Comparison of ENCODE assay signal across 29 cellular contexts in the genomic region with DNA sequence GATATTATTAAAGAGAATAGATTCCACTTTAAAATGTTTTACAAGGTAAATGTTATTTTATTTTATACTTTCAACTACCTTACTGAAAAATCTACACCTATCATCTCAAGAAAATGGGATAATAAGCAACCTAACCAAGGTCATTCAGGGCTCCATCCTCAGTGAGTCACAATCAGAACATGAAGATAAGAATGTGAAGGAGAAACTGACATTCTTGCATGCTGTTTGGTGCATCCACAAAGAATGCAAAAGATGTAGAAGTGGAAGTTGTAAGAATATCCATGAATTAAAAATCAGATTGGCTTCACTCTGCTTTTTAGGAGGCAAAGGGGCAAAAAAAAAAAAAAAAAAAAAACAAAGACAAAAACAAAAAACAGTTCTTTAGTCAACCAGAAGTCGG. TPM values are rescaled to one million over a fixed set of nuclear protein-coding genes. Genes with fewer than 3 reads are reported as not detected.
DNase-seq lines count a peak whose midpoint lies in the region; ATAC-seq and TF ChIP-seq lines count a peak whose summit lies in the region.
"Had no signal": no experiment of that assay in that cellular context is flagged by ENCODE, and none has a peak within 500 bp of the region (broad histone marks: within the 10 kb centered on the region; RNA-seq: fewer than 3 reads in every experiment).

No MANE protein-coding gene starts in this region.

- H3K36me3 Mint-ChIP-seq in HFFc6 (ENCODE audit: low read depth) (peaks cover 9% of the 10 kb centered on the region; the same call in 1 of the 2 replicates), T-cell (peaks cover 36% of the 10 kb centered on the region)

- H3K27me3 Mint-ChIP-seq in HFFc6 (ENCODE audit: insufficient read depth) (no peaks in the 10 kb centered on the region), T-cell (no peaks in the 10 kb centered on the region)
- H3K27me3 Mint-ChIP-seq: CD4-positive, alpha-beta memory T cell; stimulated activated memory B cell treated with anti-CD40 and anti-IgM and Interleukin-4, amounts not matched to agents 10 μg/mL and 1 μg/mL and 100 μg/mL, for 72 hours had no signal

- peak; percentile 14 for DNase-seq in AG04449 (ENCODE audit: low read depth, low spot score)
- peak; percentile 43 for DNase-seq in HFFc6
- DNase-seq in astrocyte of the hippocampus (ENCODE audit: low read depth, low spot score) = peak; percentile 58
- peak; percentile 81 for DNase-seq in iris pigment epithelial cell (ENCODE audit: low read depth)
- no peak for DNase-seq in DMS53 treated with DMSO at 0.1 percent for 48 hours (lab: John Stamatoyannopoulos, UW; ENCODE audit: unreplicated experiment)
- no peak for DNase-seq in T-cell
- no peak for DNase-seq in HUDEP-2 (lab: John Stamatoyannopoulos, UW; ENCODE audit: unreplicated experiment in 76 of 76)
- DNase-seq: activated CD8-positive, alpha-beta memory T cell treated with anti-CD3 and anti-CD28 coated beads, Interleukin-2, amount 50 U/mL, for 48 hours; activated gamma-delta T cell; amniotic stem cell; CD4-positive, alpha-beta memory T cell; cerebellar nuclear complex; DMS153; effector CD8-positive, alpha-beta T cell; glutamatergic neuron; KBM-7; left lung; midbrain; MV-4-11; NCI-H2029; nephron progenitor cell; NK-92 treated with Interleukin-12 subunit alpha and Interleukin-12 subunit beta, amount 100 ng/mL, for 24 hours; stimulated activated CD4-positive, alpha-beta T cell treated with anti-CD3 and anti-CD28 coated beads, Interleukin-1b, Interleukin-23, amount 100 ng/mL, for 48 hours; testis had no signal

- H3K4me1 Mint-ChIP-seq in HFFc6 (ENCODE audit: low read depth) (peaks cover 62% of the 10 kb centered on the region), T-cell (peaks cover 0 to 5% (median 2%) of the 10 kb centered on the region in 3 donors)
- H3K4me1 Mint-ChIP-seq: nephron progenitor cell had no signal

- H3K9me3 Mint-ChIP-seq in HFFc6 (no peaks in the 10 kb centered on the region), T-cell (no peaks in the 10 kb centered on the region)
- H3K9me3 Mint-ChIP-seq: CD4-positive, alpha-beta memory T cell; nephron progenitor cell; stimulated activated memory B cell treated with anti-CD40 and anti-IgM and Interleukin-4, amounts not matched to agents 10 μg/mL and 1 μg/mL and 100 μg/mL, for 72 hours had no signal

- POLR2A ChIA-PET in AG04449 (lab: Yijun Ruan, JAX) = no interaction called here
- POLR2A ChIA-PET in T-cell (lab: Charles Lee) = no interaction called here

- CTCF ChIA-PET in AG04449 (lab: Yijun Ruan, JAX) = interaction anchor here (0.7 kb wide), 1 partner anchor 31 kb away, joined by 3 read pairs; no protein-coding TSS in a partner anchor
- CTCF ChIA-PET in T-cell (lab: Charles Lee) = no interaction called here

- H3K4me3 Mint-ChIP-seq in HFFc6 (peak overlapping the region; percentile 70), T-cell (no peak overlapping the region)
- H3K4me3 Mint-ChIP-seq: CD4-positive, alpha-beta memory T cell; nephron progenitor cell; stimulated activated memory B cell treated with anti-CD40 and anti-IgM and Interleukin-4, amounts not matched to agents 10 μg/mL and 1 μg/mL and 100 μg/mL, for 72 hours had no signal

- no peak overlapping the region for H3K4me3 ChIP-seq in AG04449 (ENCODE audit: low read depth, low read length)
- H3K4me3 ChIP-seq: left lung, testis, vagina had no signal

- ATAC-seq in HG02852 (IDR thresholded peaks at IDR 0.05; ENCODE audit: unreplicated experiment) (no peak), T-cell (replicated peaks in 1 of 4) (no peak)
- ATAC-seq: esophagus mucosa; left lung; Panc1; stimulated activated memory B cell treated with anti-CD40 and anti-IgM and Interleukin-4, amounts not matched to agents 10 μg/mL and 1 μg/mL and 100 μg/mL, for 72 hours had no signal

- TF ChIP-seq CTCF in AG04449 (IDR thresholded peaks at IDR 0.05; ENCODE audit: insufficient read depth, low read length, missing control alignments) (no peak), HFFc6 (IDR thresholded peaks at IDR 0.05) (no peak)

- H3K27ac Mint-ChIP-seq in HFFc6 (peak overlapping the region; percentile 91), T-cell (no peak overlapping the region)
- H3K27ac Mint-ChIP-seq: CD4-positive, alpha-beta memory T cell; nephron progenitor cell; stimulated activated memory B cell treated with anti-CD40 and anti-IgM and Interleukin-4, amounts not matched to agents 10 μg/mL and 1 μg/mL and 100 μg/mL, for 72 hours had no signal

RNA-seq across cellular contexts. Expression of gene WARS2, which starts 6.5 kb away (rescaled TPM):
- 10 to 100 TPM; 10.5 to 14.8 (median 12.9) TPM for total RNA-seq in HFFc6 (2021; fragmentation: NEBNext Ultra II Directional; extraction: Animal tissue kit (Norgen Biotek cat#: 25700))
- total RNA-seq in T-cell = 10 to 100 TPM in 2 of 5 donors, 1 to 10 TPM in 3; 6.6 to 32.4 (median 8.5) TPM

Comparison
In these comparisons a context has a peak if more than half of its experiments do, and no peak if none do; other contexts are left out.
1. DNase-seq: peak in AG04449 (single experiment), HFFc6 (single experiment), astrocyte of the hippocampus (single experiment) and iris pigment epithelial cell (single experiment); none in DMS53 treated with DMSO at 0.1 percent for 48 hours (single experiment), T-cell (0 of 34) and HUDEP-2 (0 of 76).